19 cellular contexts compared by ENCODE assay signal in the genomic region with DNA sequence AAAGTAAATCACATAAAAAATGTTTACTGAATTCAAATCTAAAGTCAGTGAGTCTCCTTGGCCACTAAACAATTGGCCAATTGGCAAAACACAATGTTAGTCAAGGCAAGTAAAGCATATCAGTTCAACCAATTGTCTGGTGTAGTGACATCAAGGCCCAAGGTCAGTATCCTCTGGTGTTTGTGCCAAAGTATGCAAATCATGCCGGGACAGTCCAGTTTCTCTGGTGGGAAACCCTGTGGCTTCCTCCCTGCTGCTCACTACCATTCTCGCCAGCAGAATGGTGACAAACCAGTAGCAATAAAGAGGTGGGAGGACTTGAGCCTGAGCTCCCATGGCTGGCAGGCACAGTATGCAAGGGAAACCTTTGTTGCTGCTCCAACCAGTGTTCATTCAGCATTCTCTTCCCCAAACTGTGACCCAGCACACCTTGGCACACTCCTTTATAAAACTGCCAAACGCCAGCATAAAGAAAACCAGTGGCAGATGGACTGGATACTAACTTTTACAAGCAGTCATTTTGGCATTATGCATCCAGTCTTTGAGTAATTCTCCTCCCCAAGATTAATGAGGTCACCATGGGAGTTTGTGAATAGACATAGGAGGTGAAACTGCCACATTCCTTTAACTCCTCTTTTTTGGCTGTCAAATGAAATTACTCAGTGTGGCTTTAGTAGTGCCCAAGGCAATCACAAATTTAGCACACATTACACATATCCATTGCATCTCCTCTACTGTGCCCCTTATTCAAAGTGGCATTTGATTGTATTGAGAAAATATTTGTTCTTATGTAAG.
A peak's percentile ranks its signal among the peaks of the same experiment; 100 is the strongest.
DNase-seq lines count a peak whose midpoint lies in the region; ATAC-seq and TF ChIP-seq lines count a peak whose summit lies in the region.
"Had no signal": no experiment of that assay in that cellular context is flagged by ENCODE, and none has a peak within 500 bp of the region (broad histone marks: within the 10 kb centered on the region; RNA-seq: fewer than 3 reads in every experiment).

No MANE protein-coding gene starts in this region.

- TF ChIP-seq CTCF in PC-3 (conservative IDR thresholded peaks at IDR 0.05; ENCODE audit: low read depth, low read length) (no peak), epithelial cell of esophagus (IDR thresholded peaks at IDR 0.05; ENCODE audit: insufficient read depth, low read depth, low read length, missing control alignments) (no peak)

- no peaks in the 10 kb centered on the region for H3K79me2 ChIP-seq in GM23248 (ENCODE audit: insufficient read depth)
- no peaks in the 10 kb centered on the region for H3K79me2 ChIP-seq in PC-3 (ENCODE audit: low read length)

- H3K9ac ChIP-seq in GM23248 (no peak overlapping the region), PC-3 (ENCODE audit: low read length) (no peak overlapping the region)
- H3K9ac ChIP-seq: SK-N-SH had no signal

- peak; percentile 30 for DNase-seq in GM23248
- peak; percentile 59 for DNase-seq in PC-3
- DNase-seq in epithelial cell of esophagus (ENCODE audit: low read depth), result peak; percentile 50
- DNase-seq in NCI-H446 treated with DMSO at 0.1 percent for 48 hours (lab: John Stamatoyannopoulos, UW), result no peak
- no peak for DNase-seq in NCI-H345 treated with DMSO at 0.1 percent for 48 hours (lab: John Stamatoyannopoulos, UW; ENCODE audit: unreplicated experiment)
- no peak for DNase-seq in T-helper 9 cell
- DNase-seq: Calu3, DMS79 treated with DMSO at 0.1 percent for 48 hours, H9, Karpas-422, NCI-H1105 treated with DMSO at 0.1 percent for 48 hours, NCI-H146, NCI-H2029, NCI-H526 treated with DMSO at 0.1 percent for 48 hours, SK-N-SH, SW 1271 had no signal

- no peaks in the 10 kb centered on the region for H3K36me3 ChIP-seq in GM23248 (ENCODE audit: low read depth)
- H3K36me3 ChIP-seq in PC-3 (ENCODE audit: low read depth, low read length), result no peaks in the 10 kb centered on the region

- CTCF ChIA-PET in PC-3 (lab: Charles Lee), result no interaction called here

- in situ Hi-C loops in GM23248 (cut with MboI), result no loop called here

- H3K9me3 ChIP-seq in GM23248 (ENCODE audit: low read depth), result no peaks in the 10 kb centered on the region
- H3K9me3 ChIP-seq in PC-3 (ENCODE audit: low read length), result no peaks in the 10 kb centered on the region
- H3K9me3 ChIP-seq: SK-N-SH had no signal

- intact Hi-C loops in PC-3 (cut with micrococcal nuclease), result no loop called here

- H3F3A ChIP-seq in GM23248 (ENCODE audit: insufficient read depth) (no peaks in the 10 kb centered on the region), PC-3 (ENCODE audit: low read length, unreplicated experiment) (no peaks in the 10 kb centered on the region)

- H3K4me2 ChIP-seq in GM23248 (ENCODE audit: unreplicated experiment), result no peak overlapping the region
- no peak overlapping the region for H3K4me2 ChIP-seq in PC-3 (ENCODE audit: low read length)
- H3K4me2 ChIP-seq: GM23338, SK-N-SH had no signal

- no peaks in the 10 kb centered on the region for H3K4me1 ChIP-seq in GM23248 (ENCODE audit: insufficient read depth)
- peaks cover 13% of the 10 kb centered on the region; the same call in 1 of the 2 replicates for H3K4me1 ChIP-seq in PC-3 (ENCODE audit: insufficient read depth, low read length)

- POLR2A ChIA-PET in PC-3 (lab: Charles Lee; ENCODE audit: unreplicated experiment), result no interaction called here

- H3K27ac ChIP-seq in GM23248 (no peak overlapping the region), PC-3 (ENCODE audit: low read length) (no peak overlapping the region)

- no peaks in the 10 kb centered on the region for H3K27me3 ChIP-seq in GM23248 (replicated peaks; ENCODE audit: insufficient read depth)
- no peaks in the 10 kb centered on the region for H3K27me3 ChIP-seq in PC-3 (ENCODE audit: low read length)

- ATAC-seq in PC-3 (peak; percentile 49), GM18907 (IDR thresholded peaks at IDR 0.05; ENCODE audit: unreplicated experiment) (no peak)
- ATAC-seq: GM23338, HepG2 had no signal

- no TSS peak for BruUV-seq in PC-3 (replicated peaks; lab: Mats Ljungman, UMichigan)

- H3K9me2 ChIP-seq in GM23248 (ENCODE audit: insufficient read depth), result no peaks in the 10 kb centered on the region
- H3K9me2 ChIP-seq in PC-3 (replicated peaks; ENCODE audit: low read length), result no peaks in the 10 kb centered on the region
- H3K9me2 ChIP-seq: SK-N-SH had no signal

- 95 to 96% methylated on average over 3 of the region's 3 CpGs for WGBS in GM23248 (ENCODE audit: low coverage in 1 of 2, low lambda C conversion rate in 2 of 2, missing lambda C conversion rate in 2 of 2), 2 experiments

- H3K4me3 ChIP-seq in GM23248, result no peak overlapping the region
- no peak overlapping the region for H3K4me3 ChIP-seq in PC-3 (ENCODE audit: low read length)
- H3K4me3 ChIP-seq in epithelial cell of esophagus (ENCODE audit: low read length), result no peak overlapping the region
- H3K4me3 ChIP-seq: GM23338 had no signal

- H2AFZ ChIP-seq in GM23248, result no peak overlapping the region
- H2AFZ ChIP-seq in PC-3 (ENCODE audit: low read length), result no peak overlapping the region
- H2AFZ ChIP-seq: GM23338 had no signal

- H4K20me1 ChIP-seq in GM23248 (ENCODE audit: insufficient read depth) (no peaks in the 10 kb centered on the region), PC-3 (ENCODE audit: low read length) (no peaks in the 10 kb centered on the region)

Comparison
In these comparisons a context has a peak if more than half of its experiments do, and no peak if none do; other contexts are left out.
1. DNase-seq: peak in GM23248 (single experiment), PC-3 (single experiment) and epithelial cell of esophagus (single experiment); none in NCI-H446 treated with DMSO at 0.1 percent for 48 hours (single experiment), NCI-H345 treated with DMSO at 0.1 percent for 48 hours (single experiment) and T-helper 9 cell (single experiment).